ENCODE assay signal across 1 cellular context in genomic region chr6:36954262-36954931, GRCh38.
TF ChIP-seq lines count a peak whose summit lies in the region.

PI16 (plus strand) TSS chr6:36954738; CDS start chr6:36954761, 23 bp downstream.

TF ChIP-seq in WTC11, 78 proteins besides CTCF, POLR2A, EP300 and RAD21 (continued from another document):
- TF ChIP-seq CDX4 (CRISPR knock-in tag; IDR thresholded peaks at IDR 0.05; ENCODE audit: borderline replicate concordance) (no peak), ZNF138 (CRISPR knock-in tag; conservative IDR thresholded peaks at IDR 0.05) (no peak), ESRRA (CRISPR knock-in tag; IDR thresholded peaks at IDR 0.05; ENCODE audit: borderline replicate concordance) (no peak), TEAD1 (CRISPR knock-in tag; IDR thresholded peaks at IDR 0.05) (no peak), JAZF1 (CRISPR knock-in tag; IDR thresholded peaks at IDR 0.05) (no peak), TCF7 (CRISPR knock-in tag; IDR thresholded peaks at IDR 0.05; ENCODE audit: low read depth) (no peak), ZBTB21 (CRISPR knock-in tag; IDR thresholded peaks at IDR 0.05; ENCODE audit: borderline replicate concordance) (no peak), OVOL2 (CRISPR knock-in tag; IDR thresholded peaks at IDR 0.05; ENCODE audit: borderline replicate concordance) (no peak), MXD4 (CRISPR knock-in tag; IDR thresholded peaks at IDR 0.05; ENCODE audit: borderline replicate concordance) (no peak)
TF ChIP-seq in WTC11: peak in this region for 0.
